8 cellular contexts compared by ENCODE assay signal in genomic region chr2:70887550-70888229, GRCh38. TPM values are rescaled to one million over a fixed set of nuclear protein-coding genes. Genes with fewer than 3 reads are reported as not detected.
DNase-seq lines count a peak whose midpoint lies in the region; ATAC-seq, FAIRE-seq and TF ChIP-seq lines count a peak whose summit lies in the region.

No MANE protein-coding gene starts in this region.

- no peaks in the 10 kb centered on the region for H3K9me3 Mint-ChIP-seq in MCF 10A (ENCODE audit: unreplicated experiment)
- H3K9me3 Mint-ChIP-seq in Calu3 (ENCODE audit: low read depth, unreplicated experiment) = no peaks in the 10 kb centered on the region

- ATAC-seq in left ventricle myocardium superior (peak; percentile 54), gastrocnemius medialis (peak in 1 of 2 donors; percentile 36)

- H3K9me3 ChIP-seq in breast epithelium (no peaks in the 10 kb centered on the region), gastrocnemius medialis (no peaks in the 10 kb centered on the region)

- H3K27ac Mint-ChIP-seq in MCF 10A (ENCODE audit: low read depth, unreplicated experiment) = no peak overlapping the region
- no peak overlapping the region for H3K27ac Mint-ChIP-seq in Calu3 (ENCODE audit: unreplicated experiment)

- intact Hi-C loops in breast epithelium (cut with DNase I; ENCODE audit: low total_unique reads) (no loop called here), MCF 10A (cut with micrococcal nuclease) (no loop called here), left ventricle myocardium superior (cut with micrococcal nuclease) (no loop called here), gastrocnemius medialis (cut with DNase I; ENCODE audit: low total_unique reads) (no loop called here), Calu3 (cut with micrococcal nuclease; ENCODE audit: unreplicated experiment) (no loop called here)

- H3K36me3 ChIP-seq in breast epithelium (no peaks in the 10 kb centered on the region), gastrocnemius medialis (no peaks in the 10 kb centered on the region)

- POLR2A ChIA-PET in MCF 10A (lab: Yijun Ruan, JAX) = interaction anchor here (0.6 kb wide), 1 partner anchor 61 kb away, joined by 3 read pairs; no protein-coding TSS in a partner anchor

- TF ChIP-seq POLR2A in breast epithelium (IDR thresholded peaks at IDR 0.05) = peak; percentile 3
- TF ChIP-seq POLR2A in gastrocnemius medialis (IDR thresholded peaks at IDR 0.05) = no peak

- DNase-seq in breast epithelium (ENCODE audit: low spot score in 2 of 2) = no peak
- DNase-seq in MCF 10A (ENCODE audit: unreplicated experiment) = no peak
- DNase-seq in left ventricle myocardium superior = peak; percentile 49
- DNase-seq in gastrocnemius medialis = no peak
- DNase-seq in Calu3 = no peak
- DNase-seq in dermis blood vessel endothelial cell = no peak
- DNase-seq in GM19239 (ENCODE audit: insufficient read length, low spot score) = no peak

- in situ Hi-C loops in gastrocnemius medialis (cut with MboI; ENCODE audit: low sequenced_read_pairs in 4 of 4) = no loop called here

- H3K27me3 ChIP-seq in breast epithelium (peaks cover 0 to 64% of the 10 kb centered on the region in 2 donors), gastrocnemius medialis (peaks cover 75 to 83% (median 77%) of the 10 kb centered on the region in 3 donors)

- no peak for FAIRE-seq in GM19239 (lab: Jason Lieb, UNC)

- TF ChIP-seq CTCF in breast epithelium (IDR thresholded peaks at IDR 0.05) (no peak), MCF 10A (IDR thresholded peaks at IDR 0.05; ENCODE audit: unreplicated experiment) (no peak), WI38 (IDR thresholded peaks at IDR 0.05; ENCODE audit: low read depth, low read length) (no peak), gastrocnemius medialis (IDR thresholded peaks at IDR 0.05 in 4 of 5, conservative IDR thresholded peaks at IDR 0.05 in 1 of 5) (no peak), Calu3 (IDR thresholded peaks at IDR 0.05; ENCODE audit: unreplicated experiment) (no peak)

- H3K4me1 ChIP-seq in breast epithelium (peaks cover 0 to 9% of the 10 kb centered on the region in 2 donors), gastrocnemius medialis (peaks cover 14 to 21% of the 10 kb centered on the region in 2 donors)

- H3K27me3 Mint-ChIP-seq in MCF 10A (ENCODE audit: insufficient read depth, unreplicated experiment) = peaks cover 66% of the 10 kb centered on the region
- H3K27me3 Mint-ChIP-seq in Calu3 (ENCODE audit: unreplicated experiment) = peaks cover 93% of the 10 kb centered on the region

- H3K36me3 Mint-ChIP-seq in MCF 10A (ENCODE audit: insufficient read depth, unreplicated experiment) = no peaks in the 10 kb centered on the region
- no peaks in the 10 kb centered on the region for H3K36me3 Mint-ChIP-seq in Calu3 (ENCODE audit: insufficient read depth, unreplicated experiment)

- H3K27ac ChIP-seq in breast epithelium = peak overlapping the region; percentile 64 to 71
- peak overlapping the region in 1 of 4 donors; percentile 26 for H3K27ac ChIP-seq in gastrocnemius medialis

- BruUV-seq in MCF 10A (replicated peaks; lab: Mats Ljungman, UMichigan) (no TSS peak), Calu3 (replicated peaks; lab: Mats Ljungman, UMichigan) (no TSS peak)

- H3K4me3 ChIP-seq in breast epithelium (peak overlapping the region; percentile 7 to 75 (median 52)), WI38 (ENCODE audit: low read depth, low read length) (peak overlapping the region; percentile 48), gastrocnemius medialis (peak overlapping the region; percentile 50 to 71 (median 60))

- CTCF ChIA-PET in MCF 10A (lab: Yijun Ruan, JAX) = no interaction called here
- CTCF ChIA-PET in Calu3 (lab: Charles Lee) = interaction anchor here (0.6 kb wide), 1 partner anchor 12 kb away, joined by 4 read pairs; no protein-coding TSS in a partner anchor

- no peak overlapping the region for H3K4me3 Mint-ChIP-seq in MCF 10A (ENCODE audit: unreplicated experiment)
- no peak overlapping the region for H3K4me3 Mint-ChIP-seq in Calu3 (ENCODE audit: low read depth, unreplicated experiment)

- H3K4me1 Mint-ChIP-seq in MCF 10A (ENCODE audit: insufficient read depth, unreplicated experiment) (no peaks in the 10 kb centered on the region), Calu3 (ENCODE audit: low read depth, unreplicated experiment) (peaks cover 8% of the 10 kb centered on the region)

RNA-seq across cellular contexts. Expression of gene VAX2, which starts 12.7 kb away (rescaled TPM):
- total RNA-seq in breast epithelium = 1 to 10 TPM; 1.3 to 5.1 (median 4.6) TPM
- total RNA-seq in MCF 10A (2022) = not detected in 2 replicates
- total RNA-seq in left ventricle myocardium superior = not detected
- 1 to 10 TPM in 1 of 4 donors, under 1 TPM in 2, not detected in 1; 0.53 to 3.5 (median 0.55) TPM for total RNA-seq in gastrocnemius medialis
- not detected in 2 replicates for total RNA-seq in Calu3 (2022)
- total RNA-seq in dermis blood vessel endothelial cell = 0.17 TPM in 1 of 2 replicates, not detected in the other

RNA-seq across cellular contexts. Expression of gene ATP6V1B1, which starts 48.0 kb away (rescaled TPM):
- total RNA-seq in breast epithelium = 10 to 100 TPM in 1 of 3 donors, 1 to 10 TPM in 2; 1.8 to 38.2 (median 4.6) TPM
- not detected in 2 replicates for total RNA-seq in MCF 10A (2022)
- total RNA-seq in left ventricle myocardium superior = not detected
- total RNA-seq in gastrocnemius medialis = 1 to 10 TPM in 1 of 4 donors, not detected in 3; 2.3 TPM
- total RNA-seq in Calu3 (2022) = not detected in 2 replicates
- total RNA-seq in dermis blood vessel endothelial cell = not detected in 2 replicates

RNA-seq across cellular contexts. Expression of gene CD207, which starts 52.1 kb away (rescaled TPM):
- under 1 TPM in 2 of 3 donors, not detected in 1; 0.33 to 0.88 TPM for total RNA-seq in breast epithelium
- not detected in 2 replicates for total RNA-seq in MCF 10A (2022)
- total RNA-seq in left ventricle myocardium superior = not detected
- not detected for total RNA-seq in gastrocnemius medialis
- total RNA-seq in Calu3 (2022) = not detected in 2 replicates
- total RNA-seq in dermis blood vessel endothelial cell = not detected in 2 replicates
